26 cellular contexts compared by ENCODE assay signal in genomic region chr18:62618735-62619134, GRCh38.
"Had no signal": no experiment of that assay in that cellular context is flagged by ENCODE, and none has a peak within 500 bp of the region (broad histone marks: within the 10 kb centered on the region; RNA-seq: fewer than 3 reads in every experiment).

No MANE protein-coding gene starts in this region.

- FAIRE-seq: colon, endothelial cell of umbilical vein, islet of Langerhans, keratinocyte had no signal

- ATAC-seq: esophagus mucosa; gastrocnemius medialis; heart right ventricle; left cardiac atrium; left lung; left ventricle myocardium superior; lower lobe of right lung; naive thymus-derived CD4-positive, alpha-beta T cell had no signal

- DNase-seq: dermis blood vessel endothelial cell; dorsolateral prefrontal cortex; effector CD4-positive, alpha-beta T cell; effector memory CD4-positive, alpha-beta T cell; erythroblast; esophagus squamous epithelium; foreskin fibroblast; foreskin melanocyte; gastrocnemius medialis; glutamatergic neuron; head of caudate nucleus; heart right ventricle; left cardiac atrium; left lung; left ventricle myocardium superior; lower lobe of right lung; mesendoderm; midbrain; naive thymus-derived CD4-positive, alpha-beta T cell had no signal

- H3K4me3 ChIP-seq: coronary artery, dorsolateral prefrontal cortex, esophagus squamous epithelium, gastrocnemius medialis, heart right ventricle, left lung, lower lobe of right lung had no signal

- H3K4me1 ChIP-seq: esophagus squamous epithelium, gastrocnemius medialis, left lung, lower lobe of right lung had no signal

- H3K27me3 ChIP-seq: dorsolateral prefrontal cortex, left lung had no signal

- H3K27ac ChIP-seq: coronary artery, dorsolateral prefrontal cortex, epithelial cell of prostate, esophagus squamous epithelium, gastrocnemius medialis, heart right ventricle, left lung, lower lobe of right lung had no signal

- H3K9me3 ChIP-seq: esophagus squamous epithelium, gastrocnemius medialis, left lung, lower lobe of right lung had no signal

- H3K36me3 ChIP-seq: esophagus squamous epithelium, gastrocnemius medialis, heart right ventricle, left lung, lower lobe of right lung had no signal
